9 cellular contexts compared by ENCODE assay signal in genomic region chr9:37801959-37802711, GRCh38. TPM values are rescaled to one million over a fixed set of nuclear protein-coding genes. Genes with fewer than 3 reads are reported as not detected.
DNase-seq lines count a peak whose midpoint lies in the region; ATAC-seq and TF ChIP-seq lines count a peak whose summit lies in the region.
"Had no signal": no experiment of that assay in that cellular context is flagged by ENCODE, and none has a peak within 500 bp of the region (broad histone marks: within the 10 kb centered on the region; RNA-seq: fewer than 3 reads in every experiment).

No MANE protein-coding gene starts in this region.

- peaks cover 17 to 50% (median 46%) of the 10 kb centered on the region in 4 donors for H3K4me1 Mint-ChIP-seq in naive thymus-derived CD8-positive, alpha-beta T cell

- intact Hi-C loops in colonic mucosa (cut with DNase I), result no loop called here

- H3K4me3 Mint-ChIP-seq in naive thymus-derived CD8-positive, alpha-beta T cell, result peak overlapping the region; percentile 41 to 96 (median 89)

- H3K27ac ChIP-seq in KOPT-K1 (ENCODE audit: low read depth, low read length, poor library complexity, severe bottlenecking) (peak overlapping the region; percentile 74), colonic mucosa (no peak overlapping the region)

- peaks cover 0 to 11% (median 3%) of the 10 kb centered on the region in 3 donors for H3K36me3 Mint-ChIP-seq in naive thymus-derived CD8-positive, alpha-beta T cell

- no peak for ATAC-seq in naive thymus-derived CD8-positive, alpha-beta T cell
- no peak for ATAC-seq in HG03565 (IDR thresholded peaks at IDR 0.05; ENCODE audit: unreplicated experiment)

- no peaks in the 10 kb centered on the region for H3K27me3 ChIP-seq in colonic mucosa

- peak overlapping the region in 1 of 2 donors; percentile 83 for H3K9ac ChIP-seq in colonic mucosa (ENCODE audit: low read depth in 2 of 2, low read length in 2 of 2)

- H3K4me1 ChIP-seq in colonic mucosa, result peaks cover 14% of the 10 kb centered on the region

- H3K27ac Mint-ChIP-seq in naive thymus-derived CD8-positive, alpha-beta T cell, result peak overlapping the region; percentile 34 to 95 (median 84)

- no peaks in the 10 kb centered on the region for H3K27me3 Mint-ChIP-seq in naive thymus-derived CD8-positive, alpha-beta T cell

- H3K4me3 ChIP-seq in AG09309 (ENCODE audit: control insufficient read depth, low read depth, low read length) (peak overlapping the region; percentile 82), colonic mucosa (peak overlapping the region; percentile 97)

- TF ChIP-seq CTCF in AG09309 (IDR thresholded peaks at IDR 0.05; ENCODE audit: control insufficient read depth, insufficient read depth, low read depth, low read length, missing control alignments), result no peak
- TF ChIP-seq CTCF in colonic mucosa (IDR thresholded peaks at IDR 0.05), result no peak

- DNase-seq in AG09309 (ENCODE audit: low read depth) (no peak), colonic mucosa (no peak), SKM-1 treated with dmso at 0.1 percent for 144 hours (lab: John Stamatoyannopoulos, UW; ENCODE audit: unreplicated experiment) (no peak), HuH-7.5 (ENCODE audit: low spot score) (no peak), T-helper 9 cell (no peak)
- no peak for DNase-seq in naive thymus-derived CD8-positive, alpha-beta T cell
- DNase-seq: NCI-H187 had no signal

- H3K9me3 ChIP-seq in KOPT-K1 (ENCODE audit: insufficient read depth, low read length, poor library complexity, severe bottlenecking) (no peaks in the 10 kb centered on the region), colonic mucosa (no peaks in the 10 kb centered on the region)

- no peaks in the 10 kb centered on the region for H3K9me3 Mint-ChIP-seq in naive thymus-derived CD8-positive, alpha-beta T cell

- H3K36me3 ChIP-seq in KOPT-K1 (ENCODE audit: insufficient read depth, low read length), result peaks cover 13% of the 10 kb centered on the region
- H3K36me3 ChIP-seq in colonic mucosa, result no peaks in the 10 kb centered on the region

- POLR2A ChIA-PET in naive thymus-derived CD8-positive, alpha-beta T cell (lab: Charles Lee), result interaction anchor here (3.5 kb wide), 1 partner anchor 18 kb away, joined by 58 read pairs; the partner anchor contains the start of gene EXOSC3

RNA-seq across cellular contexts. Expression of gene DCAF10, which starts 1.5 kb away (rescaled TPM):
- 10 to 100 TPM; 25.4 to 32.7 TPM for total RNA-seq in colonic mucosa
- total RNA-seq in naive thymus-derived CD8-positive, alpha-beta T cell, result 10 to 100 TPM; 23.6 to 25.2 TPM
- 10 to 100 TPM; 27.3 to 35.0 (median 28.5) TPM for polyA plus RNA-seq in naive thymus-derived CD8-positive, alpha-beta T cell

RNA-seq across cellular contexts. Expression of gene EXOSC3, which starts 17.3 kb away (rescaled TPM):
- total RNA-seq in colonic mucosa, result 10 to 100 TPM; 27.4 to 51.1 TPM
- total RNA-seq in naive thymus-derived CD8-positive, alpha-beta T cell, result 10 to 100 TPM; 68.9 to 79.0 TPM
- 10 to 100 TPM; 16.4 to 36.0 (median 24.9) TPM for polyA plus RNA-seq in naive thymus-derived CD8-positive, alpha-beta T cell

RNA-seq across cellular contexts. Expression of gene TRMT10B, which starts 48.5 kb away (rescaled TPM):
- 10 to 100 TPM in 1 of 2 donors, 1 to 10 TPM in 1; 8.3 to 11.9 TPM for total RNA-seq in colonic mucosa
- total RNA-seq in naive thymus-derived CD8-positive, alpha-beta T cell, result 10 to 100 TPM; 29.9 to 30.2 TPM
- polyA plus RNA-seq in naive thymus-derived CD8-positive, alpha-beta T cell, result 10 to 100 TPM; 14.7 to 20.8 (median 16.2) TPM
